Comparison of ENCODE assay signal across 19 cellular contexts in the genomic region with DNA sequence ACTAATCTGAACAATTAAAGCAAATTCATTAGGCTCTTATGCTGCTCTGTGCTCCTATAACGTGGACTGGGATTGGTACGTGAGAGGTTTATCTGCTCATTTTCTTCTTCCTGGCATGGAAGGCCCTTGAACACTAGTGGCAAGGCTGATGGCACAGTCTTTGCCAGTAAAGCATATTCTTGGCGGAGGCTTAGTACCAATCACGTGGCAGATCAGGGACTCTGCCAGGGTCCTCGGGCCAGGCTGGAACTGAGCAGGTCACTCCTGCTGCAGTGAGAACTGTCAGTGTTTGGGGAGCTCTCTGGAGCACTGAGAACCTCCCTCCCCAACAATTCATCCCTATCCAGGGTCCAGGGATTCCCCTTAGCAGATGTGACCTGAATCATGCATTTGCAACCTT. TPM values are rescaled to one million over a fixed set of nuclear protein-coding genes. Genes with fewer than 3 reads are reported as not detected.
"Had no signal": no experiment of that assay in that cellular context is flagged by ENCODE, and none has a peak within 500 bp of the region (broad histone marks: within the 10 kb centered on the region; RNA-seq: fewer than 3 reads in every experiment).

No MANE protein-coding gene starts in this region.

- H3K27me3 ChIP-seq: breast epithelium, transverse colon had no signal

- H3K4me3 ChIP-seq: breast epithelium, lung, transverse colon had no signal

- ATAC-seq: activated T-cell treated with anti-CD3 and anti-CD28 coated beads, Interleukin-2, amount 50 U/mL, for 4 hours; natural killer cell; sciatic nerve; stimulated activated naive B cell treated with anti-CD40 and anti-IgM and Interleukin-4, amounts not matched to agents 10 μg/mL and 1 μg/mL and 100 μg/mL, for 72 hours had no signal

- H3K4me1 ChIP-seq: breast epithelium, transverse colon had no signal

- H3K27ac ChIP-seq: breast epithelium, transverse colon had no signal

- H3K36me3 ChIP-seq: breast epithelium, transverse colon had no signal

- H3K9me3 ChIP-seq: breast epithelium, transverse colon had no signal

- DNase-seq: activated CD4-positive, alpha-beta memory T cell treated with anti-CD3 and anti-CD28 coated beads for 36 hours; activated CD4-positive, alpha-beta T cell treated with anti-CD3 and anti-CD28 coated beads for 1 hour; activated gamma-delta T cell; activated T-cell treated with anti-CD3 and anti-CD28 coated beads, Interleukin-2, amount 50 U/mL, for 4 hours; aorta; effector CD4-positive, alpha-beta T cell; foreskin melanocyte; hippocampal formation; kidney glomerular epithelial cell; natural killer cell; stimulated activated CD4-positive, alpha-beta T cell treated with anti-CD3 and anti-CD28 coated beads, Interleukin-2, amount 100 ng/mL, for 24 hours; stimulated activated naive B cell treated with anti-CD40 and anti-IgM and Interleukin-4, amounts not matched to agents 10 μg/mL and 1 μg/mL and 100 μg/mL, for 72 hours; transverse colon had no signal

RNA-seq across cellular contexts. Expression of gene ALPK2, which starts 3.7 kb away (rescaled TPM):
- total RNA-seq: endothelial cell of umbilical vein; posterior vena cava; T-helper 2 cell treated with Interferon-gamma antibody and Interleukin-4, amounts not matched to agents 100 ng/mL and 5 ng/mL, for 36 hours had no signal
